Comparison of ENCODE assay signal across 1 cellular context in genomic region chr5:73519531-73520283, GRCh38.
A peak's percentile ranks its signal among the peaks of the same experiment; 100 is the strongest.
TF ChIP-seq lines count a peak whose summit lies in the region.

No MANE protein-coding gene starts in this region.

TF ChIP-seq in K562, 482 proteins besides CTCF, POLR2A, EP300 and RAD21 (continued from another document and continues in another):
- TF ChIP-seq, protein P1, sequence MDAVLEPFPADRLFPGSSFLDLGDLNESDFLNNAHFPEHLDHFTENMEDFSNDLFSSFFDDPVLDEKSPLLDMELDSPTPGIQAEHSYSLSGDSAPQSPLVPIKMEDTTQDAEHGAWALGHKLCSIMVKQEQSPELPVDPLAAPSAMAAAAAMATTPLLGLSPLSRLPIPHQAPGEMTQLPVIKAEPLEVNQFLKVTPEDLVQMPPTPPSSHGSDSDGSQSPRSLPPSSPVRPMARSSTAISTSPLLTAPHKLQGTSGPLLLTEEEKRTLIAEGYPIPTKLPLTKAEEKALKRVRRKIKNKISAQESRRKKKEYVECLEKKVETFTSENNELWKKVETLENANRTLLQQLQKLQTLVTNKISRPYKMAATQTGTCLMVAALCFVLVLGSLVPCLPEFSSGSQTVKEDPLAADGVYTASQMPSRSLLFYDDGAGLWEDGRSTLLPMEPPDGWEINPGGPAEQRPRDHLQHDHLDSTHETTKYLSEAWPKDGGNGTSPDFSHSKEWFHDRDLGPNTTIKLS (IDR thresholded peaks at IDR 0.05; ENCODE audit: borderline replicate concordance, low read depth), result no peak
- TF ChIP-seq ZNF785 (CRISPR knock-in tag; IDR thresholded peaks at IDR 0.05), result no peak
- TF ChIP-seq ZC3H4 (CRISPR knock-in tag; IDR thresholded peaks at IDR 0.05; ENCODE audit: borderline replicate concordance), result no peak
- TF ChIP-seq ELK3 (CRISPR knock-in tag; IDR thresholded peaks at IDR 0.05), result no peak
- no peak for TF ChIP-seq ZNF431 (CRISPR knock-in tag; IDR thresholded peaks at IDR 0.05)
- no peak for TF ChIP-seq CHD2 (IDR thresholded peaks at IDR 0.05; ENCODE audit: low read depth, low read length)
- TF ChIP-seq, protein P2, sequence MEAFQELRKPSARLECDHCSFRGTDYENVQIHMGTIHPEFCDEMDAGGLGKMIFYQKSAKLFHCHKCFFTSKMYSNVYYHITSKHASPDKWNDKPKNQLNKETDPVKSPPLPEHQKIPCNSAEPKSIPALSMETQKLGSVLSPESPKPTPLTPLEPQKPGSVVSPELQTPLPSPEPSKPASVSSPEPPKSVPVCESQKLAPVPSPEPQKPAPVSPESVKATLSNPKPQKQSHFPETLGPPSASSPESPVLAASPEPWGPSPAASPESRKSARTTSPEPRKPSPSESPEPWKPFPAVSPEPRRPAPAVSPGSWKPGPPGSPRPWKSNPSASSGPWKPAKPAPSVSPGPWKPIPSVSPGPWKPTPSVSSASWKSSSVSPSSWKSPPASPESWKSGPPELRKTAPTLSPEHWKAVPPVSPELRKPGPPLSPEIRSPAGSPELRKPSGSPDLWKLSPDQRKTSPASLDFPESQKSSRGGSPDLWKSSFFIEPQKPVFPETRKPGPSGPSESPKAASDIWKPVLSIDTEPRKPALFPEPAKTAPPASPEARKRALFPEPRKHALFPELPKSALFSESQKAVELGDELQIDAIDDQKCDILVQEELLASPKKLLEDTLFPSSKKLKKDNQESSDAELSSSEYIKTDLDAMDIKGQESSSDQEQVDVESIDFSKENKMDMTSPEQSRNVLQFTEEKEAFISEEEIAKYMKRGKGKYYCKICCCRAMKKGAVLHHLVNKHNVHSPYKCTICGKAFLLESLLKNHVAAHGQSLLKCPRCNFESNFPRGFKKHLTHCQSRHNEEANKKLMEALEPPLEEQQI (IDR thresholded peaks at IDR 0.05), result no peak
- no peak for TF ChIP-seq CREM (IDR thresholded peaks at IDR 0.05; ENCODE audit: low read depth)
- TF ChIP-seq KLF16 (IDR thresholded peaks at IDR 0.05), result no peak
- TF ChIP-seq BHLHE40 (IDR thresholded peaks at IDR 0.05; ENCODE audit: low read length), result no peak
- no peak for TF ChIP-seq ZNF551 (CRISPR knock-in tag; IDR thresholded peaks at IDR 0.05)
- TF ChIP-seq ARID2 (IDR thresholded peaks at IDR 0.05), result peak; percentile 49; the same call in 1 of the 2 replicates
- TF ChIP-seq ZBTB1 (CRISPR knock-in tag; IDR thresholded peaks at IDR 0.05; ENCODE audit: borderline replicate concordance, low read depth), result no peak
- TF ChIP-seq SMC3 (conservative IDR thresholded peaks at IDR 0.05; ENCODE audit: insufficient read depth, low read depth, low read length), result peak; percentile 53
- TF ChIP-seq GATAD2B (IDR thresholded peaks at IDR 0.05; ENCODE audit: borderline replicate concordance), result no peak
- TF ChIP-seq ZBTB2 (IDR thresholded peaks at IDR 0.05), result 0 out of 2 replicates have a peak, but pooled peaks have one; percentile 52
- TF ChIP-seq MYBL2 (IDR thresholded peaks at IDR 0.05; ENCODE audit: low read depth), result no peak
- TF ChIP-seq MYBL2 (CRISPR knock-in tag; IDR thresholded peaks at IDR 0.05; ENCODE audit: borderline replicate concordance), result no peak
- TF ChIP-seq ZNF507 (tag; conservative IDR thresholded peaks at IDR 0.05), result no peak
- TF ChIP-seq L3MBTL2 (IDR thresholded peaks at IDR 0.05), result no peak
- no peak for TF ChIP-seq HLTF (IDR thresholded peaks at IDR 0.05)
- TF ChIP-seq, protein P3, sequence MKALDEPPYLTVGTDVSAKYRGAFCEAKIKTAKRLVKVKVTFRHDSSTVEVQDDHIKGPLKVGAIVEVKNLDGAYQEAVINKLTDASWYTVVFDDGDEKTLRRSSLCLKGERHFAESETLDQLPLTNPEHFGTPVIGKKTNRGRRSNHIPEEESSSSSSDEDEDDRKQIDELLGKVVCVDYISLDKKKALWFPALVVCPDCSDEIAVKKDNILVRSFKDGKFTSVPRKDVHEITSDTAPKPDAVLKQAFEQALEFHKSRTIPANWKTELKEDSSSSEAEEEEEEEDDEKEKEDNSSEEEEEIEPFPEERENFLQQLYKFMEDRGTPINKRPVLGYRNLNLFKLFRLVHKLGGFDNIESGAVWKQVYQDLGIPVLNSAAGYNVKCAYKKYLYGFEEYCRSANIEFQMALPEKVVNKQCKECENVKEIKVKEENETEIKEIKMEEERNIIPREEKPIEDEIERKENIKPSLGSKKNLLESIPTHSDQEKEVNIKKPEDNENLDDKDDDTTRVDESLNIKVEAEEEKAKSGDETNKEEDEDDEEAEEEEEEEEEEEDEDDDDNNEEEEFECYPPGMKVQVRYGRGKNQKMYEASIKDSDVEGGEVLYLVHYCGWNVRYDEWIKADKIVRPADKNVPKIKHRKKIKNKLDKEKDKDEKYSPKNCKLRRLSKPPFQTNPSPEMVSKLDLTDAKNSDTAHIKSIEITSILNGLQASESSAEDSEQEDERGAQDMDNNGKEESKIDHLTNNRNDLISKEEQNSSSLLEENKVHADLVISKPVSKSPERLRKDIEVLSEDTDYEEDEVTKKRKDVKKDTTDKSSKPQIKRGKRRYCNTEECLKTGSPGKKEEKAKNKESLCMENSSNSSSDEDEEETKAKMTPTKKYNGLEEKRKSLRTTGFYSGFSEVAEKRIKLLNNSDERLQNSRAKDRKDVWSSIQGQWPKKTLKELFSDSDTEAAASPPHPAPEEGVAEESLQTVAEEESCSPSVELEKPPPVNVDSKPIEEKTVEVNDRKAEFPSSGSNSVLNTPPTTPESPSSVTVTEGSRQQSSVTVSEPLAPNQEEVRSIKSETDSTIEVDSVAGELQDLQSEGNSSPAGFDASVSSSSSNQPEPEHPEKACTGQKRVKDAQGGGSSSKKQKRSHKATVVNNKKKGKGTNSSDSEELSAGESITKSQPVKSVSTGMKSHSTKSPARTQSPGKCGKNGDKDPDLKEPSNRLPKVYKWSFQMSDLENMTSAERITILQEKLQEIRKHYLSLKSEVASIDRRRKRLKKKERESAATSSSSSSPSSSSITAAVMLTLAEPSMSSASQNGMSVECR (CRISPR knock-in tag; IDR thresholded peaks at IDR 0.05), result no peak
- TF ChIP-seq PCBP2 (IDR thresholded peaks at IDR 0.05; ENCODE audit: low read depth, low read length, poor library complexity, severe bottlenecking), result no peak
- no peak for TF ChIP-seq ZNF253 (CRISPR knock-in tag; conservative IDR thresholded peaks at IDR 0.05)
- no peak for TF ChIP-seq TAL1 (IDR thresholded peaks at IDR 0.05)
- no peak for TF ChIP-seq ZNF121 (CRISPR knock-in tag; conservative IDR thresholded peaks at IDR 0.05)
- no peak for TF ChIP-seq PATZ1 (CRISPR knock-in tag; IDR thresholded peaks at IDR 0.05; ENCODE audit: borderline replicate concordance)
- no peak for TF ChIP-seq ZNF717 (CRISPR knock-in tag; IDR thresholded peaks at IDR 0.05)
- TF ChIP-seq, protein P4, sequence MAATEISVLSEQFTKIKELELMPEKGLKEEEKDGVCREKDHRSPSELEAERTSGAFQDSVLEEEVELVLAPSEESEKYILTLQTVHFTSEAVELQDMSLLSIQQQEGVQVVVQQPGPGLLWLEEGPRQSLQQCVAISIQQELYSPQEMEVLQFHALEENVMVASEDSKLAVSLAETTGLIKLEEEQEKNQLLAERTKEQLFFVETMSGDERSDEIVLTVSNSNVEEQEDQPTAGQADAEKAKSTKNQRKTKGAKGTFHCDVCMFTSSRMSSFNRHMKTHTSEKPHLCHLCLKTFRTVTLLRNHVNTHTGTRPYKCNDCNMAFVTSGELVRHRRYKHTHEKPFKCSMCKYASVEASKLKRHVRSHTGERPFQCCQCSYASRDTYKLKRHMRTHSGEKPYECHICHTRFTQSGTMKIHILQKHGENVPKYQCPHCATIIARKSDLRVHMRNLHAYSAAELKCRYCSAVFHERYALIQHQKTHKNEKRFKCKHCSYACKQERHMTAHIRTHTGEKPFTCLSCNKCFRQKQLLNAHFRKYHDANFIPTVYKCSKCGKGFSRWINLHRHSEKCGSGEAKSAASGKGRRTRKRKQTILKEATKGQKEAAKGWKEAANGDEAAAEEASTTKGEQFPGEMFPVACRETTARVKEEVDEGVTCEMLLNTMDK (IDR thresholded peaks at IDR 0.05; ENCODE audit: borderline replicate concordance, insufficient read depth, low read depth, low read length, poor library complexity, severe bottlenecking), result no peak
- peak; percentile 6 for TF ChIP-seq ZFP36 (IDR thresholded peaks at IDR 0.05; ENCODE audit: low read depth, low read length, partially characterized antibody)
- no peak for TF ChIP-seq SOX6 (IDR thresholded peaks at IDR 0.05)
- no peak for TF ChIP-seq RBM15 (IDR thresholded peaks at IDR 0.05; ENCODE audit: insufficient read depth, low read length)
- no peak for TF ChIP-seq GTF2E2 (tag; IDR thresholded peaks at IDR 0.05)
- no peak for TF ChIP-seq RREB1 (CRISPR knock-in tag; IDR thresholded peaks at IDR 0.05)
- no peak for TF ChIP-seq E2F4 (CRISPR knock-in tag; IDR thresholded peaks at IDR 0.05; ENCODE audit: low read depth)
- no peak for TF ChIP-seq ZBTB17 (CRISPR knock-in tag; IDR thresholded peaks at IDR 0.05)
- TF ChIP-seq CAMTA2 (CRISPR knock-in tag; conservative IDR thresholded peaks at IDR 0.05), result no peak
